Comparison of ENCODE assay signal across 7 cellular contexts in the genomic region with DNA sequence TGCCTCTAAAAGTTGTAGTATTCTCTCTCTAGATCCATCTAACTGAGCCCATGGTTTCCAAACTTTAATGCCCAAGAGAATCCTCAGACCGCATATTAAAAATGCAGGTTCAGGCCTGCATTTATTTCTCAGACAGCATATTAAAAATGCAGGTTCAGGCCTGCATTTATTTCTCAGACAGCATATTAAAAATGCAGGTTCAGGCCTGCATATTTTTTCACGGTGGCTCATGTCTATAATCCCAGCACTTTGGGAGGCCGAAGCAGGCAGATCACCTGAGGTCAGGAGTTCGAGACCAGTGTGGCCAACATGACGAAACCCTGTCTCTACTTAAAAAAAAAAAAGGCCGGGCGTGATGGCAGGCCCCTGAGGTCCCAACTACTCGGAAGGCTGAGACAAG.
A peak's percentile ranks its signal among the peaks of the same experiment; 100 is the strongest.
DNase-seq lines count a peak whose midpoint lies in the region; TF ChIP-seq lines count a peak whose summit lies in the region.
"Not testable (repeated sequence)": the region's sequence is repeated elsewhere in the genome, so short reads cannot be mapped to it uniquely, and the experiment has no call there.

No MANE protein-coding gene starts in this region.

- H3K27me3 ChIP-seq in KMS-11 (ENCODE audit: insufficient read depth, low read depth); left ventricle myocardium inferior (ENCODE audit: low read depth): not testable (repeated sequence)

- H3K27ac Mint-ChIP-seq in CD14-positive monocyte = peak overlapping the region in 5 of 7 donors; percentile 18 to 96 (median 56)
- peak overlapping the region; percentile 91 for H3K27ac Mint-ChIP-seq in MCF 10A (ENCODE audit: low read depth, unreplicated experiment)
- H3K27ac Mint-ChIP-seq in nephron = peak overlapping the region; percentile 78 to 82 (median 81)

- not testable (repeated sequence) for BruUV-seq in MCF 10A (replicated peaks; lab: Mats Ljungman, UMichigan)

- peaks cover 24% of the 10 kb centered on the region for H3K4me1 Mint-ChIP-seq in CD14-positive monocyte
- peaks cover 19% of the 10 kb centered on the region for H3K4me1 Mint-ChIP-seq in MCF 10A (ENCODE audit: insufficient read depth, unreplicated experiment)
- peaks cover 63% of the 10 kb centered on the region for H3K4me1 Mint-ChIP-seq in nephron

- not testable (repeated sequence) for H3K27ac ChIP-seq in KMS-11
- peak overlapping the region; percentile 82 for H3K27ac ChIP-seq in epithelial cell of prostate
- peak overlapping the region; percentile 67 for H3K27ac ChIP-seq in left ventricle myocardium inferior (replicated peaks)
- H3K27ac ChIP-seq in skin epidermis = peak overlapping the region in 16 of 21 experiments; percentile 24 to 78 (median 56)

- not testable (repeated sequence) for DNase-seq in CD14-positive monocyte (ENCODE audit: low spot score); epithelial cell of prostate (ENCODE audit: low read depth, low spot score); left ventricle myocardium inferior
- peak; percentile 30 for DNase-seq in MCF 10A (ENCODE audit: unreplicated experiment)

- not testable (repeated sequence) for H4K20me1 ChIP-seq in KMS-11 (ENCODE audit: insufficient read depth)

- CTCF ChIA-PET in MCF 10A (lab: Yijun Ruan, JAX) = not testable (repeated sequence)

- H3K36me3 ChIP-seq in KMS-11 (ENCODE audit: insufficient read depth); left ventricle myocardium inferior: not testable (repeated sequence)

- H3K9ac ChIP-seq in KMS-11 = not testable (repeated sequence)

- not testable (repeated sequence) for H3K4me3 Mint-ChIP-seq in CD14-positive monocyte; MCF 10A (ENCODE audit: unreplicated experiment); nephron

- H3K27me3 Mint-ChIP-seq in CD14-positive monocyte (ENCODE audit: low read depth in 3 of 3); MCF 10A (ENCODE audit: insufficient read depth, unreplicated experiment); nephron (ENCODE audit: low read depth): not testable (repeated sequence)

- POLR2A ChIA-PET in MCF 10A (lab: Yijun Ruan, JAX) = interaction anchor here (0.6 to 3.3 kb wide), 9 partner anchors 14 to 252 kb away, joined by 3 to 25 read pairs (median 6); partner anchors contain the start of gene MALT1

- not testable (repeated sequence) for H3K79me2 ChIP-seq in KMS-11 (ENCODE audit: insufficient read depth, low read depth)

- TF ChIP-seq CTCF in CD14-positive monocyte (IDR thresholded peaks at IDR 0.05); KMS-11 (conservative IDR thresholded peaks at IDR 0.05; ENCODE audit: low read depth, low read length); MCF 10A (IDR thresholded peaks at IDR 0.05; ENCODE audit: unreplicated experiment); left ventricle myocardium inferior (IDR thresholded peaks at IDR 0.05; ENCODE audit: borderline replicate concordance); nephron (IDR thresholded peaks at IDR 0.05; ENCODE audit: unreplicated experiment in 3 of 3): not testable (repeated sequence)

- H3K4me1 ChIP-seq in KMS-11 (ENCODE audit: low read depth, poor library complexity, severe bottlenecking) = peaks cover 81% of the 10 kb centered on the region
- H3K4me1 ChIP-seq in left ventricle myocardium inferior = peaks cover 66% of the 10 kb centered on the region

- peak overlapping the region; percentile 18; the same call in 1 of the 2 replicates for H3K4me2 ChIP-seq in KMS-11

- not testable (repeated sequence) for H3K36me3 Mint-ChIP-seq in CD14-positive monocyte; MCF 10A (ENCODE audit: insufficient read depth, unreplicated experiment); nephron (ENCODE audit: low read depth)

- intact Hi-C loops in CD14-positive monocyte (cut with micrococcal nuclease) (loop anchor here (5.0 kb wide), 2 partner anchors 40 to 50 kb away; no protein-coding TSS in a partner anchor), MCF 10A (cut with micrococcal nuclease) (loop anchor here (1.0 kb wide), 1 partner anchor 26 kb away; no protein-coding TSS in a partner anchor)
- intact Hi-C loops in left ventricle myocardium inferior (cut with micrococcal nuclease) = not testable (repeated sequence)

- not testable (repeated sequence) for H3K4me3 ChIP-seq in KMS-11 (IDR thresholded peaks at IDR 0.05; ENCODE audit: insufficient read depth, low read depth, low read length); left ventricle myocardium inferior; skin epidermis

- not testable (repeated sequence) for H2AFZ ChIP-seq in KMS-11 (ENCODE audit: low read depth)

- not testable (repeated sequence) for H3K9me3 Mint-ChIP-seq in CD14-positive monocyte; MCF 10A (ENCODE audit: unreplicated experiment); nephron

- H3K9me3 ChIP-seq in left ventricle myocardium inferior (replicated peaks) = not testable (repeated sequence)
